8 cellular contexts compared by ENCODE assay signal in genomic region chr2:241064008-241064801, GRCh38. TPM values are rescaled to one million over a fixed set of nuclear protein-coding genes. Genes with fewer than 3 reads are reported as not detected.
DNase-seq lines count a peak whose midpoint lies in the region; ATAC-seq and TF ChIP-seq lines count a peak whose summit lies in the region.

No MANE protein-coding gene starts in this region.

- H3K4me1 Mint-ChIP-seq in CD14-positive monocyte, result peaks cover 3% of the 10 kb centered on the region
- H3K4me1 Mint-ChIP-seq in stimulated activated naive B cell treated with anti-CD40 and anti-IgM and Interleukin-4, amounts not matched to agents 10 μg/mL and 1 μg/mL and 100 μg/mL, for 72 hours, result peaks cover 6 to 11% of the 10 kb centered on the region in 2 donors

- no peaks in the 10 kb centered on the region for H3K36me3 Mint-ChIP-seq in CD14-positive monocyte
- peaks cover 4 to 5% of the 10 kb centered on the region in 2 donors for H3K36me3 Mint-ChIP-seq in stimulated activated naive B cell treated with anti-CD40 and anti-IgM and Interleukin-4, amounts not matched to agents 10 μg/mL and 1 μg/mL and 100 μg/mL, for 72 hours

- peak; percentile 39 for DNase-seq in CD14-positive monocyte (ENCODE audit: low spot score)
- DNase-seq in NCI-H510A (lab: John Stamatoyannopoulos, UW), result peak; percentile 38
- DNase-seq in activated naive CD4-positive, alpha-beta T cell treated with Interleukin-2 at 50 U/mL for 16 hours, result peak; percentile 42
- peak; percentile 45 for DNase-seq in left lobe of liver (ENCODE audit: low spot score)
- peak; percentile 47 for DNase-seq in stimulated activated naive B cell treated with anti-CD40 and anti-IgM and Interleukin-4, amounts not matched to agents 10 μg/mL and 1 μg/mL and 100 μg/mL, for 72 hours
- DNase-seq in amygdala (lab: John Stamatoyannopoulos, UW), result no peak

- peak; percentile 42 for ATAC-seq in left lobe of liver
- ATAC-seq in stimulated activated naive B cell treated with anti-CD40 and anti-IgM and Interleukin-4, amounts not matched to agents 10 μg/mL and 1 μg/mL and 100 μg/mL, for 72 hours (replicated peaks), result peak; percentile 80 to 84
- ATAC-seq in GM18909 (IDR thresholded peaks at IDR 0.05; ENCODE audit: poor library complexity, unreplicated experiment), result no peak
- no peak for ATAC-seq in HG03175 (IDR thresholded peaks at IDR 0.05; ENCODE audit: unreplicated experiment)

- H3K27ac Mint-ChIP-seq in CD14-positive monocyte, result no peak overlapping the region
- no peak overlapping the region for H3K27ac Mint-ChIP-seq in stimulated activated naive B cell treated with anti-CD40 and anti-IgM and Interleukin-4, amounts not matched to agents 10 μg/mL and 1 μg/mL and 100 μg/mL, for 72 hours

- H3K9me3 Mint-ChIP-seq in CD14-positive monocyte, result no peaks in the 10 kb centered on the region
- no peaks in the 10 kb centered on the region for H3K9me3 Mint-ChIP-seq in stimulated activated naive B cell treated with anti-CD40 and anti-IgM and Interleukin-4, amounts not matched to agents 10 μg/mL and 1 μg/mL and 100 μg/mL, for 72 hours

- no peak for TF ChIP-seq CTCF in CD14-positive monocyte (IDR thresholded peaks at IDR 0.05)

- peaks cover 7 to 22% (median 11%) of the 10 kb centered on the region in 3 donors for H3K27me3 Mint-ChIP-seq in CD14-positive monocyte (ENCODE audit: low read depth in 3 of 3)
- peaks cover 3 to 23% of the 10 kb centered on the region in 2 donors for H3K27me3 Mint-ChIP-seq in stimulated activated naive B cell treated with anti-CD40 and anti-IgM and Interleukin-4, amounts not matched to agents 10 μg/mL and 1 μg/mL and 100 μg/mL, for 72 hours

- intact Hi-C loops in CD14-positive monocyte (cut with micrococcal nuclease), result no loop called here

- H3K4me3 Mint-ChIP-seq in CD14-positive monocyte, result peak overlapping the region in 1 of 2 donors; percentile 67
- H3K4me3 Mint-ChIP-seq in stimulated activated naive B cell treated with anti-CD40 and anti-IgM and Interleukin-4, amounts not matched to agents 10 μg/mL and 1 μg/mL and 100 μg/mL, for 72 hours, result peak overlapping the region; percentile 60 to 71

RNA-seq across cellular contexts. Expression of gene MTERF4, which starts 37.9 kb away (rescaled TPM):
- polyA plus RNA-seq in CD14-positive monocyte, result 10 to 100 TPM; 15.5 to 17.8 TPM
- total RNA-seq in left lobe of liver, result 15.4 TPM

Comparison
In these comparisons a context has a peak if more than half of its experiments do, and no peak if none do; other contexts are left out.
1. DNase-seq: peak in CD14-positive monocyte (single experiment), NCI-H510A (single experiment), activated naive CD4-positive, alpha-beta T cell treated with Interleukin-2 at 50 U/mL for 16 hours (single experiment), left lobe of liver (single experiment) and stimulated activated naive B cell treated with anti-CD40 and anti-IgM and Interleukin-4, amounts not matched to agents 10 μg/mL and 1 μg/mL and 100 μg/mL, for 72 hours (single experiment); none in amygdala (0 of 56).
2. ATAC-seq: peak in left lobe of liver (single experiment) and stimulated activated naive B cell treated with anti-CD40 and anti-IgM and Interleukin-4, amounts not matched to agents 10 μg/mL and 1 μg/mL and 100 μg/mL, for 72 hours (2 of 2); none in GM18909 (single experiment) and HG03175 (single experiment).